29 cellular contexts compared by ENCODE assay signal in the genomic region with DNA sequence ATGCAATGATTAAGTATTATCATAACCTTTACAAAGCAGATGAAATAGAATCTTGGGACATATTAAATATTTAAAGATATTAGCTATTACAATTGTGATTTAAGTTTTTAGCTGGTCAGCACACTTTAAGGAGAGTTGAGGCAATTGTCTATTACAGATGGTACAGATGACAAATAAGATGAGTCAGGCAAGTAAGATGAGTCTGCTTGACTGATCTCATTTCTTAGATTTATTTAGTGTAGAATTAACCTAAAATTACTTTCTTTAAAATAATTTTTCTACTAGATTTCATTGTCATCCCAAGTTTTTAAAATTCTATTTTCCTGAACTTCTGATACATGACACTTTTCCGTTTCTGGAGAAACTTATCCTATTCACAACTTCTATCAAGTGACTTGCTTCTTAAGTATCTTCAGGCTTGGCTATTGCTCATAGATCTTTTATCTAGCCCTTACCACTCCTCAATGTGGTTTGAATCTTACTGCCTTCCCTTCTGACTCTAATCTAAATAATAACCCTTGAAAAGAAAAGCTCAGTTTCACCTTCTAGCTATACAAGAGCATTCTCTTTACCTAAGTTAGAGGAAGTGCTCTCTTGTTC. TPM values are rescaled to one million over a fixed set of nuclear protein-coding genes. Genes with fewer than 3 reads are reported as not detected.
DNase-seq lines count a peak whose midpoint lies in the region; ATAC-seq, FAIRE-seq and TF ChIP-seq lines count a peak whose summit lies in the region.
"Had no signal": no experiment of that assay in that cellular context is flagged by ENCODE, and none has a peak within 500 bp of the region (broad histone marks: within the 10 kb centered on the region; RNA-seq: fewer than 3 reads in every experiment).

No MANE protein-coding gene starts in this region.

- peaks cover 0 to 4% of the 10 kb centered on the region in 2 donors for H3K9me3 Mint-ChIP-seq in stimulated activated naive B cell treated with anti-CD40 and anti-IgM and Interleukin-4, amounts not matched to agents 10 μg/mL and 1 μg/mL and 100 μg/mL, for 72 hours
- H3K9me3 Mint-ChIP-seq: activated CD4-positive, alpha-beta T cell treated with anti-CD3 and anti-CD28 coated beads, Interleukin-2, amount 10 ng/mL, durations not matched to agents 24 days and 14 days; activated T-helper 1 cell treated with anti-CD3 and anti-CD28 coated beads, Interleukin-12 subunit alpha, Interleukin-12 subunit beta, Interleukin-2, Interleukin-4 antibody, amounts not matched to agents 30 ng/mL and 10 ng/mL and 1 ng/mL, durations not matched to agents 14 hours and 24 hours and 36 hours; mesothelial cell of epicardium; stimulated activated naive CD8-positive, alpha-beta T cell treated with anti-CD3 and anti-CD28 coated beads, Interleukin-15, Interleukin-2, amounts not matched to agents 100 ng/mL and 50 ng/mL, for 24 hours; type B pancreatic cell had no signal

- no peak overlapping the region for H3K4me3 Mint-ChIP-seq in stimulated activated naive B cell treated with anti-CD40 and anti-IgM and Interleukin-4, amounts not matched to agents 10 μg/mL and 1 μg/mL and 100 μg/mL, for 72 hours
- H3K4me3 Mint-ChIP-seq: activated CD4-positive, alpha-beta T cell treated with anti-CD3 and anti-CD28 coated beads, Interleukin-2, amount 10 ng/mL, durations not matched to agents 24 days and 14 days; activated CD8-positive, alpha-beta memory T cell treated with anti-CD3 and anti-CD28 coated beads, Interleukin-2, amount 10 ng/mL, durations not matched to agents 7 days and 5 days; activated naive CD8-positive, alpha-beta T cell; activated T-helper 1 cell treated with anti-CD3 and anti-CD28 coated beads, Interleukin-12 subunit alpha, Interleukin-12 subunit beta, Interleukin-2, Interleukin-4 antibody, amounts not matched to agents 30 ng/mL and 10 ng/mL and 1 ng/mL, durations not matched to agents 14 hours and 24 hours and 36 hours; CD4-positive, alpha-beta T cell; mesothelial cell of epicardium; natural killer cell; stimulated activated naive CD8-positive, alpha-beta T cell treated with anti-CD3 and anti-CD28 coated beads, Interleukin-15, Interleukin-2, amounts not matched to agents 100 ng/mL and 50 ng/mL, for 24 hours; type B pancreatic cell had no signal

- BruUV-seq in PC-9 (replicated peaks; lab: Mats Ljungman, UMichigan): no TSS peak

- POLR2A ChIA-PET in PC-9 (lab: Charles Lee; ENCODE audit: unreplicated experiment): interaction anchor here (0.9 kb wide), 1 partner anchor 504 kb away, joined by 3 read pairs; no protein-coding TSS in a partner anchor

- H2AFZ ChIP-seq in GM23248: no peak overlapping the region
- no peak overlapping the region for H2AFZ ChIP-seq in PC-9

- peaks cover 53% of the 10 kb centered on the region for H3K4me1 ChIP-seq in GM23248 (ENCODE audit: insufficient read depth)
- no peaks in the 10 kb centered on the region for H3K4me1 ChIP-seq in PC-9 (replicated peaks; ENCODE audit: insufficient read depth)
- H3K4me1 ChIP-seq: gastroesophageal sphincter had no signal

- peak overlapping the region; percentile 64 for H3K4me2 ChIP-seq in GM23248 (ENCODE audit: unreplicated experiment)
- H3K4me2 ChIP-seq in PC-9: no peak overlapping the region

- H4K20me1 ChIP-seq in GM23248 (ENCODE audit: insufficient read depth) (no peaks in the 10 kb centered on the region), PC-9 (ENCODE audit: insufficient read depth) (no peaks in the 10 kb centered on the region)

- no peak for ATAC-seq in stimulated activated naive B cell treated with anti-CD40 and anti-IgM and Interleukin-4, amounts not matched to agents 10 μg/mL and 1 μg/mL and 100 μg/mL, for 72 hours (replicated peaks)
- ATAC-seq in HG02852 (IDR thresholded peaks at IDR 0.05; ENCODE audit: unreplicated experiment) (no peak), GM18858 (IDR thresholded peaks at IDR 0.05; ENCODE audit: unreplicated experiment) (no peak)
- ATAC-seq: activated CD8-positive, alpha-beta memory T cell treated with anti-CD3 and anti-CD28 coated beads, Interleukin-2, amount 10 ng/mL, durations not matched to agents 7 days and 5 days; body of pancreas; gastroesophageal sphincter; GM12878; left colon; natural killer cell; Right ventricle myocardium inferior had no signal

- CTCF ChIA-PET in PC-9 (lab: Charles Lee): no interaction called here

- no peak for TF ChIP-seq CTCF in choroid plexus epithelial cell (conservative IDR thresholded peaks at IDR 0.05; ENCODE audit: low read depth, low read length)
- no peak for TF ChIP-seq CTCF in PC-9 (conservative IDR thresholded peaks at IDR 0.05)

- H3K36me3 ChIP-seq in GM23248 (ENCODE audit: low read depth) (no peaks in the 10 kb centered on the region), PC-9 (ENCODE audit: low read depth) (no peaks in the 10 kb centered on the region)
- H3K36me3 ChIP-seq: gastroesophageal sphincter had no signal

- no peaks in the 10 kb centered on the region for H3K4me1 Mint-ChIP-seq in stimulated activated naive B cell treated with anti-CD40 and anti-IgM and Interleukin-4, amounts not matched to agents 10 μg/mL and 1 μg/mL and 100 μg/mL, for 72 hours
- H3K4me1 Mint-ChIP-seq: activated CD4-positive, alpha-beta T cell treated with anti-CD3 and anti-CD28 coated beads, Interleukin-2, amount 10 ng/mL, durations not matched to agents 24 days and 14 days; activated CD8-positive, alpha-beta memory T cell treated with anti-CD3 and anti-CD28 coated beads, Interleukin-2, amount 10 ng/mL, durations not matched to agents 7 days and 5 days; mesothelial cell of epicardium; natural killer cell had no signal

- H3K9me3 ChIP-seq in GM23248 (ENCODE audit: low read depth) (no peaks in the 10 kb centered on the region), PC-9 (ENCODE audit: insufficient read depth, low read depth) (no peaks in the 10 kb centered on the region)
- H3K9me3 ChIP-seq: body of pancreas, gastroesophageal sphincter had no signal

- no peaks in the 10 kb centered on the region for H3K79me2 ChIP-seq in GM23248 (ENCODE audit: insufficient read depth)
- H3K79me2 ChIP-seq in PC-9 (ENCODE audit: low read depth): no peaks in the 10 kb centered on the region

- H3K9me2 ChIP-seq in GM23248 (ENCODE audit: insufficient read depth) (no peaks in the 10 kb centered on the region), PC-9 (ENCODE audit: insufficient read depth) (no peaks in the 10 kb centered on the region)

- H3K27ac Mint-ChIP-seq in stimulated activated naive B cell treated with anti-CD40 and anti-IgM and Interleukin-4, amounts not matched to agents 10 μg/mL and 1 μg/mL and 100 μg/mL, for 72 hours: no peak overlapping the region
- H3K27ac Mint-ChIP-seq: activated CD4-positive, alpha-beta T cell treated with anti-CD3 and anti-CD28 coated beads, Interleukin-2, amount 10 ng/mL, durations not matched to agents 24 days and 14 days; activated CD8-positive, alpha-beta memory T cell treated with anti-CD3 and anti-CD28 coated beads, Interleukin-2, amount 10 ng/mL, durations not matched to agents 7 days and 5 days; activated naive CD8-positive, alpha-beta T cell; activated T-helper 1 cell treated with anti-CD3 and anti-CD28 coated beads, Interleukin-12 subunit alpha, Interleukin-12 subunit beta, Interleukin-2, Interleukin-4 antibody, amounts not matched to agents 30 ng/mL and 10 ng/mL and 1 ng/mL, durations not matched to agents 14 hours and 24 hours and 36 hours; CD4-positive, alpha-beta T cell; mesothelial cell of epicardium; natural killer cell; stimulated activated naive CD8-positive, alpha-beta T cell treated with anti-CD3 and anti-CD28 coated beads, Interleukin-15, Interleukin-2, amounts not matched to agents 100 ng/mL and 50 ng/mL, for 24 hours; type B pancreatic cell had no signal

- peak; percentile 86 for FAIRE-seq in RCC 7860 (lab: Jason Lieb, UNC)
- FAIRE-seq: GM12878, TTC549 had no signal

- no peaks in the 10 kb centered on the region for H3K36me3 Mint-ChIP-seq in stimulated activated naive B cell treated with anti-CD40 and anti-IgM and Interleukin-4, amounts not matched to agents 10 μg/mL and 1 μg/mL and 100 μg/mL, for 72 hours
- H3K36me3 Mint-ChIP-seq: activated CD8-positive, alpha-beta memory T cell treated with anti-CD3 and anti-CD28 coated beads, Interleukin-2, amount 10 ng/mL, durations not matched to agents 7 days and 5 days; activated naive CD8-positive, alpha-beta T cell; mesothelial cell of epicardium; natural killer cell; type B pancreatic cell had no signal

- WGBS in GM23248 (ENCODE audit: low coverage in 1 of 2, low lambda C conversion rate in 2 of 2, missing lambda C conversion rate in 2 of 2), 2 experiments: 0 to 17% methylated on average over 1 of the region's 1 CpG

- no peaks in the 10 kb centered on the region for H3K27me3 ChIP-seq in GM23248 (replicated peaks; ENCODE audit: insufficient read depth)
- no peaks in the 10 kb centered on the region for H3K27me3 ChIP-seq in PC-9 (ENCODE audit: insufficient read depth, low read depth)
- H3K27me3 ChIP-seq: body of pancreas, gastroesophageal sphincter had no signal

- in situ Hi-C loops in GM23248 (cut with MboI): no loop called here

- intact Hi-C loops in PC-9 (cut with micrococcal nuclease; ENCODE audit: unreplicated experiment): no loop called here

- peak overlapping the region; percentile 40 for H3K27ac ChIP-seq in GM23248
- H3K27ac ChIP-seq in PC-9: no peak overlapping the region
- H3K27ac ChIP-seq: body of pancreas, gastroesophageal sphincter, skin epidermis had no signal

- H3F3A ChIP-seq in GM23248 (ENCODE audit: insufficient read depth) (peaks cover 41% of the 10 kb centered on the region), PC-9 (ENCODE audit: insufficient read depth, low read depth) (no peaks in the 10 kb centered on the region)

- peak; percentile 84 for DNase-seq in GM23248
- DNase-seq in RCC 7860 (ENCODE audit: low spot score): peak; percentile 54
- DNase-seq in choroid plexus epithelial cell (ENCODE audit: low read depth): peak; percentile 39
- DNase-seq in kidney tubule cell (ENCODE audit: low spot score): peak; percentile 60
- no peak for DNase-seq in stimulated activated naive B cell treated with anti-CD40 and anti-IgM and Interleukin-4, amounts not matched to agents 10 μg/mL and 1 μg/mL and 100 μg/mL, for 72 hours
- no peak for DNase-seq in PC-9
- DNase-seq: activated CD4-positive, alpha-beta T cell treated with anti-CD3 and anti-CD28 coated beads, Interleukin-2, amount 10 ng/mL, durations not matched to agents 24 days and 14 days; activated CD8-positive, alpha-beta memory T cell treated with anti-CD3 and anti-CD28 coated beads, Interleukin-2, amount 10 ng/mL, durations not matched to agents 7 days and 5 days; body of pancreas; CD4-positive, alpha-beta T cell; cortex of kidney; left colon; natural killer cell; NCI-H1105 treated with DMSO at 0.1 percent for 48 hours; NCI-H2081 treated with DMSO at 0.1 percent for 48 hours; posterior cingulate gyrus; SW 1271 had no signal

- H3K27me3 Mint-ChIP-seq in stimulated activated naive B cell treated with anti-CD40 and anti-IgM and Interleukin-4, amounts not matched to agents 10 μg/mL and 1 μg/mL and 100 μg/mL, for 72 hours: peaks cover 0 to 5% of the 10 kb centered on the region in 2 donors
- H3K27me3 Mint-ChIP-seq: activated CD4-positive, alpha-beta T cell treated with anti-CD3 and anti-CD28 coated beads, Interleukin-2, amount 10 ng/mL, durations not matched to agents 24 days and 14 days; activated CD8-positive, alpha-beta memory T cell treated with anti-CD3 and anti-CD28 coated beads, Interleukin-2, amount 10 ng/mL, durations not matched to agents 7 days and 5 days; activated naive CD8-positive, alpha-beta T cell; CD4-positive, alpha-beta T cell; stimulated activated naive CD8-positive, alpha-beta T cell treated with anti-CD3 and anti-CD28 coated beads, Interleukin-15, Interleukin-2, amounts not matched to agents 100 ng/mL and 50 ng/mL, for 24 hours had no signal

- H3K4me3 ChIP-seq in GM23248: peak overlapping the region; percentile 17; the same call in 1 of the 2 replicates
- H3K4me3 ChIP-seq in choroid plexus epithelial cell (ENCODE audit: low read depth, low read length): no peak overlapping the region
- no peak overlapping the region for H3K4me3 ChIP-seq in PC-9
- H3K4me3 ChIP-seq: body of pancreas, gastroesophageal sphincter, GM12878, skin epidermis had no signal

- 0 out of 2 replicates have a peak overlapping the region, but pooled peaks have one; percentile 10 for H3K9ac ChIP-seq in GM23248

RNA-seq across cellular contexts. Expression of gene CXCL1, which starts 32.9 kb away (rescaled TPM):
- total RNA-seq in GM23248 (2014; rRNA removed; shearing (Covaris generic)): 12.9 and 14.8 TPM in 2 replicates
- polyA plus RNA-seq in GM23248 (2016; fragmentation: Nextera tagmentation; extraction: Ambion mirVana): 12.6 and 13.9 TPM in 2 replicates
- 0.33 TPM in 1 of 2 replicates, not detected in the other for total RNA-seq in PC-9 (2021)
- total RNA-seq: activated CD4-positive, alpha-beta T cell treated with anti-CD3 and anti-CD28 coated beads, Interleukin-2, amount 10 ng/mL, durations not matched to agents 24 days and 14 days; activated CD8-positive, alpha-beta memory T cell treated with anti-CD3 and anti-CD28 coated beads, Interleukin-2, amount 10 ng/mL, durations not matched to agents 7 days and 5 days; activated T-helper 1 cell treated with anti-CD3 and anti-CD28 coated beads, Interleukin-12 subunit alpha, Interleukin-12 subunit beta, Interleukin-2, Interleukin-4 antibody, amounts not matched to agents 30 ng/mL and 10 ng/mL and 1 ng/mL, durations not matched to agents 14 hours and 24 hours and 36 hours; CD4-positive, alpha-beta T cell; GM12878 had no signal
- polyA plus RNA-seq: GM12878 had no signal

RNA-seq across cellular contexts. Expression of gene PF4V1, which starts 49.0 kb away (rescaled TPM):
- total RNA-seq in GM23248 (2014; rRNA removed; shearing (Covaris generic)): 13.8 TPM in 1 of 2 replicates, not detected in the other
- 6.5 and 8.1 TPM in 2 replicates for polyA plus RNA-seq in GM23248 (2016; fragmentation: Nextera tagmentation; extraction: Ambion mirVana)
- not detected in 2 replicates for total RNA-seq in PC-9 (2021)
- total RNA-seq: activated CD4-positive, alpha-beta T cell treated with anti-CD3 and anti-CD28 coated beads, Interleukin-2, amount 10 ng/mL, durations not matched to agents 24 days and 14 days; activated CD8-positive, alpha-beta memory T cell treated with anti-CD3 and anti-CD28 coated beads, Interleukin-2, amount 10 ng/mL, durations not matched to agents 7 days and 5 days; activated T-helper 1 cell treated with anti-CD3 and anti-CD28 coated beads, Interleukin-12 subunit alpha, Interleukin-12 subunit beta, Interleukin-2, Interleukin-4 antibody, amounts not matched to agents 30 ng/mL and 10 ng/mL and 1 ng/mL, durations not matched to agents 14 hours and 24 hours and 36 hours; body of pancreas; CD4-positive, alpha-beta T cell; gastroesophageal sphincter; GM12878; left colon; mesothelial cell of epicardium; Right ventricle myocardium inferior had no signal
- polyA plus RNA-seq: GM12878 had no signal

Comparison
In these comparisons a context has a peak if more than half of its experiments do, and no peak if none do; other contexts are left out.
1. DNase-seq: peak in GM23248 (single experiment), RCC 7860 (single experiment), choroid plexus epithelial cell (single experiment) and kidney tubule cell (single experiment); none in stimulated activated naive B cell treated with anti-CD40 and anti-IgM and Interleukin-4, amounts not matched to agents 10 μg/mL and 1 μg/mL and 100 μg/mL, for 72 hours (single experiment) and PC-9 (0 of 2).
2. RNA of gene CXCL1, which starts 32.9 kb away (total RNA-seq): 12.9 to 14.8 TPM in GM23248; 0.33 TPM in PC-9; every median in the first group is over 10 times any median in the second.